Comparison of ENCODE assay signal across 1 cellular context in genomic region chr5:31811210-31811609, GRCh38.
TF ChIP-seq lines count a peak whose summit lies in the region.

No MANE protein-coding gene starts in this region.

TF ChIP-seq in SK-N-SH, 30 proteins besides CTCF, POLR2A, EP300 and RAD21 (continued from another document):
- TF ChIP-seq USF1 (IDR thresholded peaks at IDR 0.05; ENCODE audit: borderline replicate concordance, low read depth), result no peak
